7 cellular contexts compared by ENCODE assay signal in the genomic region with DNA sequence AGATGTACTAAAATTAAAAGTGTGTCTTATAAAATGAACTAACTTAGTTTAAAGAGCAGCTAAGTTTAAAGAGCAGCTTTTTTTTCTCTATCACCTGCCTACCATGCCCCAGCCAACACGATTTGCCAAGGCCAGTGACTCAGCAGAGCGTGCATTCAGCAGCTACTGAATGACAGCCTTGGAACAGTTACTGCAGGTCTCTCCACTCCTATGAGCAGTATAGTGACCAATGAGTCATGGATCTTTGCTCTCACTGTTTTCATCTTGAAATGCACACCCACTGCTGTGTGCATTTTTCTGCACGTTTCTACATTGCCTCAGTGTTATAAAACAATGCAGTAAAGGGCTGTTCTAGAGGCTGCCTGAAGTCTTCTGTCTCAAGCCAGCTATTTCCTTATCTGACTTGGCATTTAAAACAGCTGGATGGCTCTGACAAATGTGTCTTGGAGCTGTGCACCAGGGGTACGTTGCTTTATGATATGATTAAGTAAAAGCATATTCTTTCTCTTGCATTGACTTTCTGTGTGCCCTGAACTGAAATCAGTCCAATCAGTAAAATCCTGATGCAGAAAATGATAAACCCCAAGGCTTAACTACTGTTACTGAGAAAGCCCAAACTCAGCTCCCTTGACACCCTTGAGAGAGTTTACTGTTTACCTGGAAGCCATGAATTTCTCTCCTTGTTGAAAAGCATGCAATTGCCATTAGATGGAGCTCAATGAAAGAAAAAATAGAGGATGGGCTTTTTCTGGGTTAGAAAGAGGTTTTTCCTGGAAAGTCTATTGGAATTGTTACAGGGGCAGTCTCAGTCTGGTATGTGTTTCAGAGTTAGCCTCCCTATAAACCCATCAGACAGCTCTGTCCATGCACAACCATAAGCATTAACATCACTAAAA.
A peak's percentile ranks its signal among the peaks of the same experiment; 100 is the strongest.
DNase-seq lines count a peak whose midpoint lies in the region; ATAC-seq and TF ChIP-seq lines count a peak whose summit lies in the region.

No MANE protein-coding gene starts in this region.

- DNase-seq in RWPE1 (ENCODE audit: low spot score) (peak; percentile 82), foreskin melanocyte (peak; percentile 53), pons (ENCODE audit: low spot score) (peak; percentile 19), endodermal cell (no peak), NCI-H524 (lab: John Stamatoyannopoulos, UW) (no peak)

- H3K4me1 ChIP-seq in endodermal cell (ENCODE audit: control insufficient read depth, insufficient read depth, low read length), result peaks cover 6% of the 10 kb centered on the region

- H3K27ac Mint-ChIP-seq in endodermal cell, result no peak overlapping the region

- peak; percentile 50 for ATAC-seq in HG03442 (IDR thresholded peaks at IDR 0.05; ENCODE audit: unreplicated experiment)
- ATAC-seq in GM21390 (IDR thresholded peaks at IDR 0.05; ENCODE audit: unreplicated experiment), result no peak

- POLR2A ChIA-PET in RWPE1 (lab: Yijun Ruan, JAX; ENCODE audit: low non-redundant PET), result no interaction called here

- H3K9ac ChIP-seq in endodermal cell (ENCODE audit: extremely low read depth, low read length, poor library complexity, severe bottlenecking), result no peak overlapping the region

- H3K4me3 Mint-ChIP-seq in endodermal cell, result no peak overlapping the region

- 80 to 89% methylated on average over 4 of the region's 4 CpGs for WGBS in endodermal cell (ENCODE audit: insufficient coverage in 1 of 2, insufficient read length in 1 of 2), 2 experiments

- no peak for TF ChIP-seq CTCF in RWPE1 (conservative IDR thresholded peaks at IDR 0.05; ENCODE audit: low read depth)
- TF ChIP-seq CTCF in endodermal cell (conservative IDR thresholded peaks at IDR 0.05), result no peak

- H3K4me3 ChIP-seq in endodermal cell (ENCODE audit: low read length), result no peak overlapping the region

- peaks cover 44% of the 10 kb centered on the region for H3K4me1 Mint-ChIP-seq in endodermal cell

- CTCF ChIA-PET in RWPE1 (lab: Yijun Ruan, JAX), result interaction anchor here (0.6 to 1.3 kb wide), 5 partner anchors 13 to 314 kb away, joined by 3 to 11 read pairs (median 3); no protein-coding TSS in a partner anchor

- H3K9me3 ChIP-seq in endodermal cell (ENCODE audit: control insufficient read depth, low read length), result peaks cover 24% of the 10 kb centered on the region

- H3K27ac ChIP-seq in RWPE1 (no peak overlapping the region), endodermal cell (ENCODE audit: low read depth, low read length) (no peak overlapping the region)

- H3K9me3 Mint-ChIP-seq in endodermal cell, result peaks cover 17% of the 10 kb centered on the region

- H3K36me3 Mint-ChIP-seq in endodermal cell (ENCODE audit: low read depth), result no peaks in the 10 kb centered on the region

- no peaks in the 10 kb centered on the region for H3K36me3 ChIP-seq in endodermal cell (ENCODE audit: control insufficient read depth, insufficient read depth, low read length)

- no peaks in the 10 kb centered on the region for H3K27me3 ChIP-seq in endodermal cell (ENCODE audit: control insufficient read depth, insufficient read depth, low read length, poor library complexity, severe bottlenecking)

- H3K27me3 Mint-ChIP-seq in endodermal cell (ENCODE audit: insufficient read depth), result no peaks in the 10 kb centered on the region

Comparison
In these comparisons a context has a peak if more than half of its experiments do, and no peak if none do; other contexts are left out.
1. DNase-seq: peak in RWPE1 (single experiment), foreskin melanocyte (single experiment) and pons (single experiment); none in endodermal cell (single experiment) and NCI-H524 (0 of 2).